In genomic region chr15:91694829-91695205, GRCh38 we compare ENCODE assay signal across 9 cellular contexts.
DNase-seq lines count a peak whose midpoint lies in the region; ATAC-seq, FAIRE-seq and TF ChIP-seq lines count a peak whose summit lies in the region.
"Had no signal": no experiment of that assay in that cellular context is flagged by ENCODE, and none has a peak within 500 bp of the region (broad histone marks: within the 10 kb centered on the region; RNA-seq: fewer than 3 reads in every experiment).

No MANE protein-coding gene starts in this region.

- H3K4me2 ChIP-seq in OCI-LY7 (ENCODE audit: low read length): no peak overlapping the region

- CTCF ChIA-PET in OCI-LY7 (lab: Charles Lee; ENCODE audit: unreplicated experiment): no interaction called here

- no peak for TF ChIP-seq CTCF in astrocyte of the cerebellum (IDR thresholded peaks at IDR 0.05; ENCODE audit: low read depth, low read length, missing control alignments)
- TF ChIP-seq CTCF in OCI-LY7 (conservative IDR thresholded peaks at IDR 0.05; ENCODE audit: low read length): no peak
- no peak for TF ChIP-seq CTCF in GM13977 (IDR thresholded peaks at IDR 0.05; ENCODE audit: extremely low read depth, insufficient read depth, missing control alignments)

- H3K4me1 ChIP-seq in right cardiac atrium (ENCODE audit: control insufficient read depth, insufficient read depth, low read length) (no peaks in the 10 kb centered on the region), small intestine (ENCODE audit: control insufficient read depth in 2 of 2, insufficient read depth in 1 of 2, low read depth in 1 of 2, low read length in 1 of 2) (no peaks in the 10 kb centered on the region), OCI-LY7 (ENCODE audit: insufficient read depth, low read length, poor library complexity, severe bottlenecking) (no peaks in the 10 kb centered on the region)

- POLR2A ChIA-PET in OCI-LY7 (lab: Charles Lee): no interaction called here

- peak overlapping the region; percentile 96 for H3K27ac ChIP-seq in right cardiac atrium (ENCODE audit: low read length)
- peak overlapping the region in 1 of 2 donors; percentile 93 for H3K27ac ChIP-seq in small intestine (ENCODE audit: low read depth in 1 of 2, low read length in 1 of 2)
- no peak overlapping the region for H3K27ac ChIP-seq in OCI-LY7 (ENCODE audit: low read depth, low read length, poor library complexity, severe bottlenecking)

- peak; percentile 68 for DNase-seq in GM03348 (ENCODE audit: low spot score)
- peak; percentile 19 for DNase-seq in astrocyte of the cerebellum (ENCODE audit: low read depth)
- DNase-seq in right cardiac atrium: peak; percentile 41 to 70 (median 58)
- DNase-seq in small intestine: peak; percentile 77
- DNase-seq in HUDEP-2 (lab: John Stamatoyannopoulos, UW; ENCODE audit: unreplicated experiment in 76 of 76): no peak
- no peak for DNase-seq in OCI-LY7 (ENCODE audit: low spot score)
- DNase-seq in GM13977 (ENCODE audit: low spot score): no peak
- no peak for DNase-seq in NCI-H128 (lab: John Stamatoyannopoulos, UW; ENCODE audit: unreplicated experiment)
- DNase-seq: activated T-cell treated with anti-CD3 and anti-CD28 coated beads, Interleukin-2, amount 50 U/mL, for 4 hours had no signal

- H3K36me3 ChIP-seq in small intestine (ENCODE audit: control insufficient read depth in 2 of 2, insufficient read depth in 2 of 2, low read length in 2 of 2) (no peaks in the 10 kb centered on the region), OCI-LY7 (ENCODE audit: insufficient read depth, low read length) (no peaks in the 10 kb centered on the region)

- H3K9me3 ChIP-seq in right cardiac atrium (ENCODE audit: control insufficient read depth, low read length) (no peaks in the 10 kb centered on the region), small intestine (ENCODE audit: control insufficient read depth, low read depth) (no peaks in the 10 kb centered on the region), OCI-LY7 (ENCODE audit: low read length) (no peaks in the 10 kb centered on the region)

- 45% methylated on average over 4 of the region's 4 CpGs for WGBS in right cardiac atrium
- 9 to 39% (median 36%) methylated on average over 4 of the region's 4 CpGs for WGBS in small intestine, 3 donors

- H3K9me2 ChIP-seq in OCI-LY7 (ENCODE audit: insufficient read depth, low read length): no peaks in the 10 kb centered on the region

- BruUV-seq in OCI-LY7 (replicated peaks; lab: Mats Ljungman, UMichigan): no TSS peak

- intact Hi-C loops in right cardiac atrium (cut with DNase I) (no loop called here), OCI-LY7 (cut with micrococcal nuclease; ENCODE audit: unreplicated experiment) (no loop called here)

- H3K27me3 ChIP-seq in right cardiac atrium (ENCODE audit: control insufficient read depth, insufficient read depth) (no peaks in the 10 kb centered on the region), small intestine (ENCODE audit: control insufficient read depth in 2 of 2, insufficient read depth in 2 of 2, low read length in 2 of 2) (no peaks in the 10 kb centered on the region)

- H2AFZ ChIP-seq in OCI-LY7 (ENCODE audit: low read length): no peak overlapping the region

- no peaks in the 10 kb centered on the region for H3K79me2 ChIP-seq in OCI-LY7 (ENCODE audit: insufficient read depth, low read depth, low read length)

- no peaks in the 10 kb centered on the region for H4K20me1 ChIP-seq in OCI-LY7 (ENCODE audit: insufficient read depth, low read length)

- H3K4me3 ChIP-seq in astrocyte of the cerebellum (ENCODE audit: low read depth, low read length): no peak overlapping the region
- H3K4me3 ChIP-seq in right cardiac atrium (ENCODE audit: low read length): peak overlapping the region; percentile 51
- no peak overlapping the region for H3K4me3 ChIP-seq in small intestine (ENCODE audit: low read depth in 1 of 2, low read length in 2 of 2)
- no peak overlapping the region for H3K4me3 ChIP-seq in OCI-LY7 (ENCODE audit: low read depth, low read length, poor library complexity, severe bottlenecking)

- in situ Hi-C loops in astrocyte of the cerebellum (cut with HindIII; ENCODE audit: low sequenced_read_pairs): no loop called here
- in situ Hi-C loops in GM13977 (cut with MboI; ENCODE audit: low pct_unique_long_range_greater_than_20kb, low sequenced_read_pairs, unreplicated experiment): no loop called here

- ATAC-seq in right cardiac atrium: peak; percentile 92
- ATAC-seq: activated T-cell treated with anti-CD3 and anti-CD28 coated beads, Interleukin-2, amount 50 U/mL, for 4 hours had no signal

- FAIRE-seq in small intestine (lab: Jason Lieb, UNC): no peak

Comparison
In these comparisons a context has a peak if more than half of its experiments do, and no peak if none do; other contexts are left out.
1. DNase-seq: peak in GM03348 (single experiment), astrocyte of the cerebellum (single experiment), right cardiac atrium (3 of 3) and small intestine (single experiment); none in HUDEP-2 (0 of 76), OCI-LY7 (single experiment), GM13977 (single experiment) and NCI-H128 (single experiment).